11 cellular contexts compared by ENCODE assay signal in genomic region chr14:102824832-102825231, GRCh38. TPM values are rescaled to one million over a fixed set of nuclear protein-coding genes. Genes with fewer than 3 reads are reported as not detected.
DNase-seq lines count a peak whose midpoint lies in the region; ATAC-seq and TF ChIP-seq lines count a peak whose summit lies in the region.
"Had no signal": no experiment of that assay in that cellular context is flagged by ENCODE, and none has a peak within 500 bp of the region (broad histone marks: within the 10 kb centered on the region; RNA-seq: fewer than 3 reads in every experiment).

No MANE protein-coding gene starts in this region.

- POLR2A ChIA-PET in HCT116 (lab: Charles Lee): no interaction called here

- no peaks in the 10 kb centered on the region for H3K36me3 Mint-ChIP-seq in T-helper 17 cell (ENCODE audit: low read depth)
- H3K36me3 Mint-ChIP-seq: type B pancreatic cell had no signal

- peaks cover 46% of the 10 kb centered on the region for H3K4me1 Mint-ChIP-seq in T-helper 17 cell

- H3K27ac ChIP-seq in HCT116 (ENCODE audit: low read depth, low read length): no peak overlapping the region

- ATAC-seq in HCT116: peak; percentile 42; the same call in 1 of the 2 replicates
- ATAC-seq in T-helper 17 cell: no peak
- peak; percentile 51 for ATAC-seq in sciatic nerve

- H3K4me2 ChIP-seq in HCT116 (ENCODE audit: low read length): peak overlapping the region; percentile 8; the same call in 1 of the 2 replicates

- TF ChIP-seq RAD21 in HCT116 (IDR thresholded peaks at IDR 0.05; ENCODE audit: low read depth): no peak

- intact Hi-C loops in HCT116 (cut with micrococcal nuclease): no loop called here
- intact Hi-C loops in sciatic nerve (cut with DNase I): no loop called here

- peaks cover 0 to 16% of the 10 kb centered on the region in 2 experiments; a peak in 2 of 4 replicates for H3K4me1 ChIP-seq in HCT116 (ENCODE audit: control insufficient read depth in 1 of 2, insufficient read depth in 2 of 2, low read length in 2 of 2)

- no peak overlapping the region for H3K4me3 Mint-ChIP-seq in T-helper 17 cell
- H3K4me3 Mint-ChIP-seq: activated naive CD4-positive, alpha-beta T cell treated with anti-CD3 and anti-CD28 coated beads, Interleukin-2, amount 10 ng/mL, durations not matched to agents 7 days and 5 days; type B pancreatic cell had no signal

- no peak overlapping the region for H3K4me3 ChIP-seq in HCT116 (replicated peaks in 1 of 2; ENCODE audit: low read depth in 1 of 2, low read length in 2 of 2)

- CTCF ChIA-PET in HCT116 (lab: Charles Lee): no interaction called here

- H3K36me3 ChIP-seq in HCT116 (ENCODE audit: control insufficient read depth in 1 of 2, insufficient read depth in 2 of 2, low read length in 2 of 2): no peaks in the 10 kb centered on the region

- no peaks in the 10 kb centered on the region for H3K9me2 ChIP-seq in HCT116 (ENCODE audit: insufficient read depth)

- H4K20me1 ChIP-seq in HCT116 (ENCODE audit: insufficient read depth): peaks cover 6% of the 10 kb centered on the region

- H3K27me3 Mint-ChIP-seq in T-helper 17 cell: no peaks in the 10 kb centered on the region
- H3K27me3 Mint-ChIP-seq: activated naive CD4-positive, alpha-beta T cell treated with anti-CD3 and anti-CD28 coated beads, Interleukin-2, amount 10 ng/mL, durations not matched to agents 7 days and 5 days; type B pancreatic cell had no signal

- TF ChIP-seq CTCF in HCT116 (IDR thresholded peaks at IDR 0.05 in 2 of 3, conservative IDR thresholded peaks at IDR 0.05 in 1 of 3; ENCODE audit: borderline replicate concordance in 1 of 3, insufficient read depth in 1 of 3, low read depth in 2 of 3, low read length in 2 of 3): no peak

- H3K9ac ChIP-seq in HCT116 (ENCODE audit: low read length): no peak overlapping the region

- DNase-seq in HCT116 (ENCODE audit: low read depth, low spot score) (no peak), T-helper 17 cell (no peak), globus pallidus (ENCODE audit: low spot score) (peak; percentile 41), sciatic nerve (ENCODE audit: low spot score) (no peak), NCI-H128 (lab: John Stamatoyannopoulos, UW; ENCODE audit: unreplicated experiment) (no peak), NCI-H1417 treated with DMSO at 0.1 percent for 48 hours (lab: John Stamatoyannopoulos, UW) (no peak), inferior parietal cortex (ENCODE audit: extremely low spot score) (no peak)
- no peak for DNase-seq in stimulated activated CD4-positive, alpha-beta T cell treated with anti-CD3 and anti-CD28 coated beads, Interleukin-15, amount 100 ng/mL, for 24 hours
- DNase-seq: activated naive CD4-positive, alpha-beta T cell treated with anti-CD3 and anti-CD28 coated beads, Interleukin-2, amount 10 ng/mL, durations not matched to agents 7 days and 5 days; NK-92 treated with Interleukin-12 subunit alpha and Interleukin-12 subunit beta, amount 100 ng/mL, for 24 hours had no signal

- no peak for TF ChIP-seq POLR2A in HCT116 (IDR thresholded peaks at IDR 0.05; ENCODE audit: borderline replicate concordance, extremely low read depth, insufficient read depth, insufficient read length)

- peaks cover 91% of the 10 kb centered on the region for H3K79me2 ChIP-seq in HCT116 (ENCODE audit: insufficient read depth, low read length)

- H3K9me3 ChIP-seq in HCT116 (ENCODE audit: control insufficient read depth in 1 of 2, insufficient read depth in 1 of 2, low read depth in 1 of 2, low read length in 2 of 2) (no peaks in the 10 kb centered on the region), T-helper 17 cell (ENCODE audit: control insufficient read depth, low read length, poor library complexity, severe bottlenecking) (no peaks in the 10 kb centered on the region)

- H3K27ac Mint-ChIP-seq in T-helper 17 cell: peak overlapping the region; percentile 69
- H3K27ac Mint-ChIP-seq: activated naive CD4-positive, alpha-beta T cell treated with anti-CD3 and anti-CD28 coated beads, Interleukin-2, amount 10 ng/mL, durations not matched to agents 7 days and 5 days; type B pancreatic cell had no signal

- RAD21 ChIA-PET in HCT116 (lab: Charles Lee; ENCODE audit: low non-redundant PET in 1 of 2, low total read pairs in 2 of 2, uncharacterized antibody in 2 of 2, unreplicated experiment in 2 of 2): no interaction called here

- H2AFZ ChIP-seq in HCT116 (ENCODE audit: low read depth, low read length, poor library complexity, severe bottlenecking): no peak overlapping the region

- H3K27me3 ChIP-seq in HCT116 (ENCODE audit: insufficient read depth, low read length): no peaks in the 10 kb centered on the region

- no TSS peak for BruUV-seq in HCT116 (replicated peaks; lab: Mats Ljungman, UMichigan)

TF ChIP-seq in HCT116, 20 proteins besides CTCF, POLR2A, EP300 and RAD21:
- TF ChIP-seq YY1 (IDR thresholded peaks at IDR 0.05; ENCODE audit: extremely low read depth, insufficient replicate concordance, low read depth, low read length): no peak
- TF ChIP-seq FOSL1 (IDR thresholded peaks at IDR 0.05; ENCODE audit: low read depth): no peak
- no peak for TF ChIP-seq SIN3A (IDR thresholded peaks at IDR 0.05; ENCODE audit: low read depth)
- TF ChIP-seq REST (IDR thresholded peaks at IDR 0.05; ENCODE audit: low read depth): no peak
- TF ChIP-seq ZFX (IDR thresholded peaks at IDR 0.05): no peak
- no peak for TF ChIP-seq JUND (IDR thresholded peaks at IDR 0.05)
- TF ChIP-seq EGR1 (IDR thresholded peaks at IDR 0.05; ENCODE audit: low read depth): no peak
- no peak for TF ChIP-seq TCF7L2 (IDR thresholded peaks at IDR 0.05; ENCODE audit: borderline replicate concordance, extremely low read depth, insufficient read depth, insufficient read length)
- TF ChIP-seq EZH2phosphoT487 (IDR thresholded peaks at IDR 0.05; ENCODE audit: borderline replicate concordance): no peak
- TF ChIP-seq SP1 (IDR thresholded peaks at IDR 0.05; ENCODE audit: low read depth): no peak
- no peak for TF ChIP-seq SRF (IDR thresholded peaks at IDR 0.05; ENCODE audit: low read depth)
- TF ChIP-seq ZNF274 (IDR thresholded peaks at IDR 0.05; ENCODE audit: low read depth, low read length): no peak
- no peak for TF ChIP-seq EZH2 (IDR thresholded peaks at IDR 0.05)
- no peak for TF ChIP-seq ZBTB33 (IDR thresholded peaks at IDR 0.05; ENCODE audit: extremely low read depth, insufficient replicate concordance, low read length)

RNA-seq across cellular contexts. Expression of gene TRAF3, which starts 47.6 kb away (rescaled TPM):
- total RNA-seq in HCT116 (2021; ENCODE audit: unreplicated experiment) (32.1 TPM), T-helper 17 cell (10 to 100 TPM; 47.8 to 54.4 TPM), sciatic nerve (18.8 TPM)
- polyA plus RNA-seq in HCT116 (2012): 17.0 and 19.8 TPM in 2 replicates
